16 cellular contexts compared by ENCODE assay signal in genomic region chr4:151952711-151953254, GRCh38.
DNase-seq lines count a peak whose midpoint lies in the region; ATAC-seq, FAIRE-seq and TF ChIP-seq lines count a peak whose summit lies in the region.
"Had no signal": no experiment of that assay in that cellular context is flagged by ENCODE, and none has a peak within 500 bp of the region (broad histone marks: within the 10 kb centered on the region; RNA-seq: fewer than 3 reads in every experiment).

No MANE protein-coding gene starts in this region.

- H3K4me1 Mint-ChIP-seq in T-helper 17 cell = peaks cover 11% of the 10 kb centered on the region

- H3K36me3 ChIP-seq in bronchial epithelial cell (ENCODE audit: control insufficient read depth, insufficient read depth, low read length) = no peaks in the 10 kb centered on the region

- no peaks in the 10 kb centered on the region for H3K27me3 ChIP-seq in bronchial epithelial cell (ENCODE audit: control insufficient read depth, insufficient read depth, low read length)

- H3K36me3 Mint-ChIP-seq in T-helper 17 cell (ENCODE audit: low read depth) = peaks cover 2% of the 10 kb centered on the region

- ATAC-seq in T-helper 17 cell (no peak), HG02973 (IDR thresholded peaks at IDR 0.05; ENCODE audit: unreplicated experiment) (no peak)
- ATAC-seq: GM12878, HCT116 had no signal

- no peak for DNase-seq in T-helper 17 cell
- no peak for DNase-seq in bronchial epithelial cell (ENCODE audit: low read depth)
- DNase-seq in occipital lobe (lab: John Stamatoyannopoulos, UW) = peak; percentile 12
- no peak for DNase-seq in frontal cortex (ENCODE audit: low spot score in 2 of 2)
- no peak for DNase-seq in NCI-H146 (lab: John Stamatoyannopoulos, UW)
- DNase-seq: Caco-2; CD4-positive, alpha-beta memory T cell; DMS153; DND-41; GDM1; H9 had no signal

- TF ChIP-seq CTCF in bronchial epithelial cell (IDR thresholded peaks at IDR 0.05; ENCODE audit: insufficient read depth, low read length, severe bottlenecking) = no peak

- H3K27ac Mint-ChIP-seq in T-helper 17 cell = peak overlapping the region; percentile 82

- no peak overlapping the region for H3K4me3 ChIP-seq in bronchial epithelial cell (ENCODE audit: low read depth, low read length)
- H3K4me3 ChIP-seq: GM12878, GM23248 had no signal

- peak overlapping the region; percentile 8 for H3K4me3 Mint-ChIP-seq in T-helper 17 cell
- H3K4me3 Mint-ChIP-seq: CD4-positive, alpha-beta memory T cell; H9 had no signal

- FAIRE-seq in bronchial epithelial cell (lab: Jason Lieb, UNC) (peak; percentile 7), frontal cortex (lab: Jason Lieb, UNC) (no peak)
- FAIRE-seq: GM12878, GM19239 had no signal

- peaks cover 15% of the 10 kb centered on the region for H3K27me3 Mint-ChIP-seq in T-helper 17 cell

- no peaks in the 10 kb centered on the region for H3K9me3 ChIP-seq in T-helper 17 cell (ENCODE audit: control insufficient read depth, low read length, poor library complexity, severe bottlenecking)
- H3K9me3 ChIP-seq: Caco-2 had no signal
